In the genomic region with DNA sequence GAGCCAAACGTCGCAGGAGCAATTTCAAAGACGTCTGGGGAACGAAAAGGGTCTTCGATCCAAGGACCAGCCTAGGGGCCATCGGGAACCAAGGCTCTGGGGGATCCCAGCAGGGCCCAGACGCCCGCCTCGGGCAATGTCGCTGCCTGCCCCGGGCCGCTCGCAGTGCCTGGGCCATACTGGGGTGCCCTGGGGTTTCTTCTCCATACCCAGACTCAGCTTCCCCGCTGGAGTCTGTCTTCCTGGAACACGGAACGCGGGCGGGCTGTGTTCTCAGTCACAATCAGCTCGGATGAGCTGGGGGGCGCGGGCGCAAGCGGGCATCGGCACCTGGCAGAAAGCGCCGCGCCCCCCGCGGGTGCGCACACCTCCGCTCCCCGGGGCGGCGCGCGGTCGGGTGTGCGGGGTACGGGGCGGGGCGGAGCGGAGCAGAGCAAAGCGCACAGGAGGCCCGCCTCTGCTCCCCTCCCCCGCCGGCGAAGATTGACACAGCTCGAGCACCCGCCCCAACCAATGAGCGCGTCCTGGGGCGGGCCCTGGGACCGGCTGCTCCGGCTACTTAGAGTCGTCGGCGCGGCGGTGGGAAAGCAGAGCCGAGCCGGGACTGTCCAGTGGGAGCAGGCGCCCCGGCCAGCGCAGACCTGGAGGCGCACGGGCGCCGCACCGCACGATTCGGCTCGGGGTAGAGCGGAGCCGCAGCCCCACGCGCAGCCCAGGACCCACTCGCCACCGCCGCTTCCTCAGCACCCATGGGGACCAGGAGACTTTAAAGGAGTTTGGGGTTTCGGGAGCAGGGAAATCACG, we compare ENCODE assay signal across 10 cellular contexts. TPM values are rescaled to one million over a fixed set of nuclear protein-coding genes. Genes with fewer than 3 reads are reported as not detected.
A peak's percentile ranks its signal among the peaks of the same experiment; 100 is the strongest.
DNase-seq lines count a peak whose midpoint lies in the region; ATAC-seq and TF ChIP-seq lines count a peak whose summit lies in the region.
"Had no signal": no experiment of that assay in that cellular context is flagged by ENCODE, and none has a peak within 500 bp of the region (broad histone marks: within the 10 kb centered on the region; RNA-seq: fewer than 3 reads in every experiment).

A gene with protein sequence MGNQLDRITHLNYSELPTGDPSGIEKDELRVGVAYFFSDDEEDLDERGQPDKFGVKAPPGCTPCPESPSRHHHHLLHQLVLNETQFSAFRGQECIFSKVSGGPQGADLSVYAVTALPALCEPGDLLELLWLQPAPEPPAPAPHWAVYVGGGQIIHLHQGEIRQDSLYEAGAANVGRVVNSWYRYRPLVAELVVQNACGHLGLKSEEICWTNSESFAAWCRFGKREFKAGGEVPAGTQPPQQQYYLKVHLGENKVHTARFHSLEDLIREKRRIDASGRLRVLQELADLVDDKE (plus strand): TSS at position 585 of the 804 bp plus-strand sequence. CDS start 1,263 bp downstream, outside the sequence.

- CTCF ChIA-PET in WTC11 (lab: Charles Lee) = interaction anchor here (0.6 to 0.9 kb wide), 3 partner anchors 9 to 313 kb away, joined by 3 to 4 read pairs (median 3); no protein-coding TSS in a partner anchor

- H3K27ac Mint-ChIP-seq in WTC11 = no peak within 1 kb of the TSS

- H3K9me3 ChIP-seq in neuronal stem cell (replicated peaks in 1 of 2; ENCODE audit: control insufficient read depth in 2 of 2, insufficient read depth in 1 of 2, low read depth in 1 of 2, low read length in 2 of 2) = no peaks in the 10 kb centered on the region
- H3K9me3 ChIP-seq: neutrophil had no signal

- peaks cover 3 to 85% (median 18%) of the 10 kb centered on the region in 3 experiments for H3K27me3 ChIP-seq in neuronal stem cell (ENCODE audit: control insufficient read depth in 3 of 3, insufficient read depth in 3 of 3, low read depth in 1 of 3, low read length in 3 of 3)

- H3K27me3 Mint-ChIP-seq in WTC11 (ENCODE audit: low read depth) = peaks cover 83% of the 10 kb centered on the region

- H3K36me3 ChIP-seq in neuronal stem cell (replicated peaks in 1 of 2; ENCODE audit: control insufficient read depth in 2 of 2, insufficient read depth in 2 of 2, low read length in 2 of 2) = no peaks in the 10 kb centered on the region
- H3K36me3 ChIP-seq: neutrophil had no signal

- H2BK15ac ChIP-seq in neuronal stem cell (ENCODE audit: low read length) = peak within 1 kb of the TSS; percentile 96

- H4K8ac ChIP-seq in neuronal stem cell (ENCODE audit: low read depth, low read length) = no peak within 1 kb of the TSS

- ATAC-seq in WTC11 (peak; percentile 87), HG02840 (IDR thresholded peaks at IDR 0.05; ENCODE audit: low FRiP score, unreplicated experiment) (no peak), GM19035 (IDR thresholded peaks at IDR 0.05; ENCODE audit: unreplicated experiment) (no peak)

- H3K79me1 ChIP-seq in neuronal stem cell (ENCODE audit: low read depth, low read length) = no peaks in the 10 kb centered on the region

- H3K4ac ChIP-seq in neuronal stem cell (ENCODE audit: low read length) = no peak within 1 kb of the TSS

- H3K4me3 ChIP-seq in neuronal stem cell (ENCODE audit: low read length in 2 of 2) = peak within 1 kb of the TSS; percentile 45 to 91

- H3K27ac ChIP-seq in neuronal stem cell (replicated peaks; ENCODE audit: low read length) = no peak within 1 kb of the TSS
- H3K27ac ChIP-seq: HL-60, neutrophil had no signal

- H2AFZ ChIP-seq in neuronal stem cell (ENCODE audit: low read length) = peak within 1 kb of the TSS; percentile 93

- H3K4me1 Mint-ChIP-seq in WTC11 = peaks cover 36% of the 10 kb centered on the region

- peak within 1 kb of the TSS; percentile 92 for H3K4me2 ChIP-seq in neuronal stem cell (ENCODE audit: insufficient read depth, low read length, poor library complexity, severe bottlenecking)

- POLR2A ChIA-PET in WTC11 (lab: Charles Lee) = interaction anchor here (0.6 kb wide), 1 partner anchor 703 kb away, joined by 3 read pairs; no protein-coding TSS in a partner anchor

- H3K36me3 Mint-ChIP-seq in WTC11 = no peaks in the 10 kb centered on the region

- H2AK5ac ChIP-seq in neuronal stem cell (ENCODE audit: low read depth, low read length) = no peak within 1 kb of the TSS

- peak within 1 kb of the TSS; percentile 71 for H3K23ac ChIP-seq in neuronal stem cell (ENCODE audit: low read depth, low read length, poor library complexity)

- H2BK120ac ChIP-seq in neuronal stem cell (ENCODE audit: low read depth, low read length) = no peak within 1 kb of the TSS

- peak within 1 kb of the TSS; percentile 54 for H2BK5ac ChIP-seq in neuronal stem cell (ENCODE audit: low read length)

- no peak for TF ChIP-seq CTCF in WTC11 (IDR thresholded peaks at IDR 0.05)

- H3K18ac ChIP-seq in neuronal stem cell (ENCODE audit: low read length) = peak within 1 kb of the TSS; percentile 92

- no peak within 1 kb of the TSS for H4K91ac ChIP-seq in neuronal stem cell (ENCODE audit: low read depth, low read length, poor library complexity)

- peak within 1 kb of the TSS; percentile 79 for H3K4me3 Mint-ChIP-seq in WTC11

- no peak within 1 kb of the TSS for H3K14ac ChIP-seq in neuronal stem cell (ENCODE audit: low read length)

- peaks cover 1 to 5% of the 10 kb centered on the region in 2 donors for H3K4me1 ChIP-seq in neuronal stem cell (ENCODE audit: control insufficient read depth in 2 of 2, insufficient read depth in 1 of 2, low read depth in 1 of 2, low read length in 2 of 2)

- no CpG with 5 or more reads among the region's 81 CpGs for WGBS in neuronal stem cell (ENCODE audit: extremely low coverage in 2 of 2, insufficient read length in 2 of 2, insufficient replicate concordance in 1 of 2), 2 donors

- H3K9me3 Mint-ChIP-seq in WTC11 = no peaks in the 10 kb centered on the region

- H3K9ac ChIP-seq in neuronal stem cell (ENCODE audit: low read depth, low read length, poor library complexity) = peak within 1 kb of the TSS; percentile 86

- DNase-seq in Daoy (ENCODE audit: low read depth) = peak; percentile 24
- peak; percentile 93 for DNase-seq in NCI-H146 (lab: John Stamatoyannopoulos, UW)
- peak; percentile 93 for DNase-seq in WTC11 (ENCODE audit: low spot score)
- DNase-seq in globus pallidus (ENCODE audit: low spot score) = peak; percentile 78
- peak; percentile 89 for DNase-seq in neuronal stem cell (ENCODE audit: low spot score)
- no peak for DNase-seq in effector CD8-positive, alpha-beta T cell (lab: John Stamatoyannopoulos, UW)

- H2BK12ac ChIP-seq in neuronal stem cell (ENCODE audit: low read length) = no peak within 1 kb of the TSS

TF ChIP-seq in WTC11, 78 proteins besides CTCF, POLR2A, EP300 and RAD21 (continues in another document):
- TF ChIP-seq ETV6 (CRISPR knock-in tag; IDR thresholded peaks at IDR 0.05) = 0 out of 2 replicates have a peak, but pooled peaks have one; percentile 26
- TF ChIP-seq ESRRA (CRISPR knock-in tag; IDR thresholded peaks at IDR 0.05; ENCODE audit: borderline replicate concordance) = no peak
- no peak for TF ChIP-seq ZNF416 (CRISPR knock-in tag; IDR thresholded peaks at IDR 0.05)
- TF ChIP-seq NFYB (CRISPR knock-in tag; conservative IDR thresholded peaks at IDR 0.05; ENCODE audit: low read depth) = peak; percentile 89
- TF ChIP-seq, protein P1, sequence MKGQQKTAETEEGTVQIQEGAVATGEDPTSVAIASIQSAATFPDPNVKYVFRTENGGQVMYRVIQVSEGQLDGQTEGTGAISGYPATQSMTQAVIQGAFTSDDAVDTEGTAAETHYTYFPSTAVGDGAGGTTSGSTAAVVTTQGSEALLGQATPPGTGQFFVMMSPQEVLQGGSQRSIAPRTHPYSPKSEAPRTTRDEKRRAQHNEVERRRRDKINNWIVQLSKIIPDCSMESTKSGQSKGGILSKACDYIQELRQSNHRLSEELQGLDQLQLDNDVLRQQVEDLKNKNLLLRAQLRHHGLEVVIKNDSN (CRISPR knock-in tag; IDR thresholded peaks at IDR 0.05) = no peak
- TF ChIP-seq, protein P2, sequence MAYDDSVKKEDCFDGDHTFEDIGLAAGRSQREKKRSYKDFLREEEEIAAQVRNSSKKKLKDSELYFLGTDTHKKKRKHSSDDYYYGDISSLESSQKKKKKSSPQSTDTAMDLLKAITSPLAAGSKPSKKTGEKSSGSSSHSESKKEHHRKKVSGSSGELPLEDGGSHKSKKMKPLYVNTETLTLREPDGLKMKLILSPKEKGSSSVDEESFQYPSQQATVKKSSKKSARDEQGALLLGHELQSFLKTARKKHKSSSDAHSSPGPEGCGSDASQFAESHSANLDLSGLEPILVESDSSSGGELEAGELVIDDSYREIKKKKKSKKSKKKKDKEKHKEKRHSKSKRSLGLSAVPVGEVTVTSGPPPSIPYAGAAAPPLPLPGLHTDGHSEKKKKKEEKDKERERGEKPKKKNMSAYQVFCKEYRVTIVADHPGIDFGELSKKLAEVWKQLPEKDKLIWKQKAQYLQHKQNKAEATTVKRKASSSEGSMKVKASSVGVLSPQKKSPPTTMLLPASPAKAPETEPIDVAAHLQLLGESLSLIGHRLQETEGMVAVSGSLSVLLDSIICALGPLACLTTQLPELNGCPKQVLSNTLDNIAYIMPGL (CRISPR knock-in tag; IDR thresholded peaks at IDR 0.05) = peak; percentile 43; the same call in 1 of the 2 replicates
- no peak for TF ChIP-seq NR3C1 (CRISPR knock-in tag; conservative IDR thresholded peaks at IDR 0.05; ENCODE audit: low read depth)
- no peak for TF ChIP-seq ZNF317 (CRISPR knock-in tag; IDR thresholded peaks at IDR 0.05; ENCODE audit: borderline replicate concordance, low read depth)
- no peak for TF ChIP-seq TEAD1 (CRISPR knock-in tag; IDR thresholded peaks at IDR 0.05)
- no peak for TF ChIP-seq FOXK1 (CRISPR knock-in tag; IDR thresholded peaks at IDR 0.05)
- TF ChIP-seq, protein P3, sequence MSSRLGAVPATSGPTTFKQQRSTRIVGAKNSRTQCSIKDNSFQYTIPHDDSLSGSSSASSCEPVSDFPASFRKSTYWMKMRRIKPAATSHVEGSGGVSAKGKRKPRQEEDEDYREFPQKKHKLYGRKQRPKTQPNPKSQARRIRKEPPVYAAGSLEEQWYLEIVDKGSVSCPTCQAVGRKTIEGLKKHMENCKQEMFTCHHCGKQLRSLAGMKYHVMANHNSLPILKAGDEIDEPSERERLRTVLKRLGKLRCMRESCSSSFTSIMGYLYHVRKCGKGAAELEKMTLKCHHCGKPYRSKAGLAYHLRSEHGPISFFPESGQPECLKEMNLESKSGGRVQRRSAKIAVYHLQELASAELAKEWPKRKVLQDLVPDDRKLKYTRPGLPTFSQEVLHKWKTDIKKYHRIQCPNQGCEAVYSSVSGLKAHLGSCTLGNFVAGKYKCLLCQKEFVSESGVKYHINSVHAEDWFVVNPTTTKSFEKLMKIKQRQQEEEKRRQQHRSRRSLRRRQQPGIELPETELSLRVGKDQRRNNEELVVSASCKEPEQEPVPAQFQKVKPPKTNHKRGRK (CRISPR knock-in tag; IDR thresholded peaks at IDR 0.05; ENCODE audit: borderline replicate concordance) = no peak

RNA-seq across cellular contexts. Expression of the gene that starts here (rescaled TPM):
- not detected in 2 replicates for total RNA-seq in Daoy (2014; rRNA removed; shearing (Covaris generic))
- total RNA-seq in WTC11 (2021) = 2.3 to 3.0 TPM (median 2.5 TPM) in 3 replicates
- 8.0 TPM for polyA plus RNA-seq in neuronal stem cell (2013, experiment 1 of 2)
- 8.9 TPM for polyA plus RNA-seq in neuronal stem cell (2013, experiment 2 of 2)

Comparison
In these comparisons a context has a peak if more than half of its experiments do, and no peak if none do; other contexts are left out.
1. Peak in DNase-seq in Daoy; RNA of the gene not detected or under 1 TPM.